8 cellular contexts compared by ENCODE assay signal in the genomic region with DNA sequence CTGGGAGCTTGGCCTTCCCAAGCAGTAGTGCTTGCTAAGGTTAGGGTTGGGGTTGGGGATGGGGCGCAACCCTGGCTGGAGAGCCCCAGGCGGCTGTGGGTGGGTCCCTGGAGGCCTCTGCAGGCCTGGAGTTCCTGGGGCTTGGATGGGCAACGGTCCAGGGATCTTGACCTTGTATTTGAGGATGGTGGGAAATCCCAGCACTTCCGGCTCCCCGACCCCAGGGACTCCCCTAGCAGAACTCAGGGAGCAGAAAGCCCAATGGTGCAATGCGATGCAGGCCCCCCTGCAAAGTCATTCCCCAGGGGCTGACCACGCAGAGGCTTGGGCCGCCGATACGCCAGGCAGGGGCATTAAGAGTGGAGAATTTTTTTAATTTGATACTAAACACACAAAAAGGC. TPM values are rescaled to one million over a fixed set of nuclear protein-coding genes. Genes with fewer than 3 reads are reported as not detected.
DNase-seq lines count a peak whose midpoint lies in the region; ATAC-seq and TF ChIP-seq lines count a peak whose summit lies in the region.

No MANE protein-coding gene starts in this region.

- H3K4me3 ChIP-seq in A673 (ENCODE audit: low read depth, low read length, poor library complexity, severe bottlenecking) (peak overlapping the region; percentile 75), Loucy (ENCODE audit: low read length, poor library complexity, severe bottlenecking) (peak overlapping the region; percentile 76), coronary artery (peak overlapping the region; percentile 87), mucosa of rectum (ENCODE audit: low read length in 2 of 2) (peak overlapping the region; percentile 75 to 77)

- no peaks in the 10 kb centered on the region for H3F3A ChIP-seq in Loucy (ENCODE audit: low read depth)

- intact Hi-C loops in A673 (cut with micrococcal nuclease; ENCODE audit: unreplicated experiment) = no loop called here

- peaks cover 36% of the 10 kb centered on the region for H3K27me3 ChIP-seq in A673 (replicated peaks; ENCODE audit: insufficient read depth, low read depth, low read length, poor library complexity)
- H3K27me3 ChIP-seq in Loucy (ENCODE audit: insufficient read depth, low read length, poor library complexity, severe bottlenecking) = peaks cover 9% of the 10 kb centered on the region
- no peaks in the 10 kb centered on the region for H3K27me3 ChIP-seq in mucosa of rectum (ENCODE audit: control insufficient read depth in 2 of 2, insufficient read depth in 2 of 2, low read length in 2 of 2)

- H3K9ac ChIP-seq in Loucy (ENCODE audit: low read depth, low read length, poor library complexity, severe bottlenecking) (peak overlapping the region; percentile 84), mucosa of rectum (ENCODE audit: low read depth in 1 of 2, low read length in 2 of 2) (peak overlapping the region; percentile 75 to 89)

- H3K9me3 ChIP-seq in A673 (ENCODE audit: low read depth, low read length, poor library complexity, severe bottlenecking) = no peaks in the 10 kb centered on the region
- H3K9me3 ChIP-seq in Loucy (ENCODE audit: insufficient read depth, low read depth, low read length) = no peaks in the 10 kb centered on the region
- H3K9me3 ChIP-seq in mucosa of rectum (ENCODE audit: control insufficient read depth in 2 of 2, low read length in 2 of 2) = no peaks in the 10 kb centered on the region

- DNase-seq in A673 (ENCODE audit: low spot score) (no peak), coronary artery (ENCODE audit: low spot score) (peak; percentile 78), GM13977 (ENCODE audit: low spot score) (no peak), COR-L47 (lab: John Stamatoyannopoulos, UW) (no peak)
- no peak for DNase-seq in central memory CD4-positive, alpha-beta T cell

- CTCF ChIA-PET in A673 (lab: Charles Lee) = interaction anchor here (1.7 kb wide), 1 partner anchor 53 kb away, joined by 8 read pairs; no protein-coding TSS in a partner anchor

- ATAC-seq in HG02642 (IDR thresholded peaks at IDR 0.05; ENCODE audit: poor library complexity, unreplicated experiment) = no peak

- no peaks in the 10 kb centered on the region for H3K36me3 ChIP-seq in A673 (ENCODE audit: insufficient read depth, low read length, poor library complexity, severe bottlenecking)
- no peaks in the 10 kb centered on the region for H3K36me3 ChIP-seq in Loucy (ENCODE audit: insufficient read depth, low read length)
- H3K36me3 ChIP-seq in mucosa of rectum (ENCODE audit: control insufficient read depth in 2 of 2, insufficient read depth in 2 of 2, low read length in 2 of 2) = no peaks in the 10 kb centered on the region

- BruUV-seq in A673 (replicated peaks; lab: Mats Ljungman, UMichigan) = TSS peak; percentile 95

- H2AFZ ChIP-seq in Loucy (ENCODE audit: low read length) = no peak overlapping the region

- peak overlapping the region; percentile 80 for H3K4me2 ChIP-seq in Loucy (ENCODE audit: low read depth, low read length, poor library complexity, severe bottlenecking)

- TF ChIP-seq CTCF in A673 (conservative IDR thresholded peaks at IDR 0.05; ENCODE audit: low read depth, low read length) (no peak), Loucy (conservative IDR thresholded peaks at IDR 0.05; ENCODE audit: low read length) (no peak), coronary artery (IDR thresholded peaks at IDR 0.05) (no peak), GM13977 (IDR thresholded peaks at IDR 0.05; ENCODE audit: extremely low read depth, insufficient read depth, missing control alignments) (no peak)

- in situ Hi-C loops in GM13977 (cut with MboI; ENCODE audit: low pct_unique_long_range_greater_than_20kb, low sequenced_read_pairs, unreplicated experiment) = no loop called here

- H3K4me1 ChIP-seq in A673 (ENCODE audit: insufficient read depth, low read length, poor library complexity, severe bottlenecking) (peaks cover 6% of the 10 kb centered on the region), Loucy (ENCODE audit: insufficient read depth, low read length, poor library complexity, severe bottlenecking) (peaks cover 18% of the 10 kb centered on the region), mucosa of rectum (ENCODE audit: control insufficient read depth in 2 of 2, insufficient read depth in 2 of 2, low read length in 2 of 2) (peaks cover 11 to 12% of the 10 kb centered on the region in 2 donors)

- H4K20me1 ChIP-seq in Loucy (ENCODE audit: insufficient read depth, low read length, poor library complexity, severe bottlenecking) = no peaks in the 10 kb centered on the region

- POLR2A ChIA-PET in A673 (lab: Charles Lee; ENCODE audit: low non-redundant PET) = no interaction called here

- no peaks in the 10 kb centered on the region for H3K9me2 ChIP-seq in Loucy (replicated peaks; ENCODE audit: low read depth, low read length)

- H3K27ac ChIP-seq in A673 (ENCODE audit: low read depth, low read length, poor library complexity, severe bottlenecking) (peak overlapping the region; percentile 85), coronary artery (peak overlapping the region; percentile 90 to 93), mucosa of rectum (ENCODE audit: low read depth in 2 of 2, low read length in 2 of 2) (peak overlapping the region; percentile 84)

- H3K79me2 ChIP-seq in Loucy (ENCODE audit: insufficient read depth, low read length) = no peaks in the 10 kb centered on the region

RNA-seq across cellular contexts. Expression of a gene that starts 12.5 kb away (rescaled TPM):
- 0.26 TPM in 1 of 2 replicates, not detected in the other for total RNA-seq in A673 (2021)
